Comparison of ENCODE assay signal across 1 cellular context in the genomic region with DNA sequence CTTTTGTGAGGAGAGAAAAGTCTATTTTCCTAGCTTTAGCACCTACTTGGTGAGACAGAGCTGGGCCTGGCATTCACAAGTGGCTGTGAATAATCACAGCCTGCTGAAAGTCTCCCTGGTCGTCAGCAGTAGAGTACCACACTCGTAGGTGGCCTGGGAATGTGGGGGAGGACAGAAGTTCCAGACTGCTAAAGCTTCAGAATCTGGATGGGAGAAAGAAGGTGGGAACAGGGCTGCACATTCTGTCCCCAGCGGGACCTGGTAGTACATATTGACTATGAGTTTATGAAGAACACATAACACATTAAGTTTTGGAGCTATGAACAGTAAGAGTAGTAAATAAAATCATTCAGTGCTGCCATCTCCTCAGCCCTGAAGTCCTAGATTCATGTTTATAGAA.
TF ChIP-seq lines count a peak whose summit lies in the region.

No MANE protein-coding gene starts in this region.

TF ChIP-seq in A549, 52 proteins besides CTCF, POLR2A, EP300 and RAD21:
- TF ChIP-seq POLR2AphosphoS2 (conservative IDR thresholded peaks at IDR 0.05; ENCODE audit: low read length): no peak
- TF ChIP-seq ZC3H11A (IDR thresholded peaks at IDR 0.05): no peak
- no peak for TF ChIP-seq CHD2 (IDR thresholded peaks at IDR 0.05; ENCODE audit: low read length, partially characterized antibody)
- TF ChIP-seq NFE2L2 (conservative IDR thresholded peaks at IDR 0.05; ENCODE audit: low read length): no peak
- TF ChIP-seq, protein P1, sequence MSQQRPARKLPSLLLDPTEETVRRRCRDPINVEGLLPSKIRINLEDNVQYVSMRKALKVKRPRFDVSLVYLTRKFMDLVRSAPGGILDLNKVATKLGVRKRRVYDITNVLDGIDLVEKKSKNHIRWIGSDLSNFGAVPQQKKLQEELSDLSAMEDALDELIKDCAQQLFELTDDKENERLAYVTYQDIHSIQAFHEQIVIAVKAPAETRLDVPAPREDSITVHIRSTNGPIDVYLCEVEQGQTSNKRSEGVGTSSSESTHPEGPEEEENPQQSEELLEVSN (IDR thresholded peaks at IDR 0.05; ENCODE audit: borderline replicate concordance, low read depth): no peak
- TF ChIP-seq TP53 (CRISPR knock-in tag; IDR thresholded peaks at IDR 0.05): no peak
- no peak for TF ChIP-seq MAZ (IDR thresholded peaks at IDR 0.05; ENCODE audit: borderline replicate concordance, low read depth, low read length)
- no peak for TF ChIP-seq NPAS2 (CRISPR knock-in tag; IDR thresholded peaks at IDR 0.05; ENCODE audit: borderline replicate concordance)
- no peak for TF ChIP-seq CHD4 (IDR thresholded peaks at IDR 0.05; ENCODE audit: borderline replicate concordance)
- TF ChIP-seq, protein P2, sequence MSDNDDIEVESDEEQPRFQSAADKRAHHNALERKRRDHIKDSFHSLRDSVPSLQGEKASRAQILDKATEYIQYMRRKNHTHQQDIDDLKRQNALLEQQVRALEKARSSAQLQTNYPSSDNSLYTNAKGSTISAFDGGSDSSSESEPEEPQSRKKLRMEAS (IDR thresholded peaks at IDR 0.05): no peak
- TF ChIP-seq, protein P3, sequence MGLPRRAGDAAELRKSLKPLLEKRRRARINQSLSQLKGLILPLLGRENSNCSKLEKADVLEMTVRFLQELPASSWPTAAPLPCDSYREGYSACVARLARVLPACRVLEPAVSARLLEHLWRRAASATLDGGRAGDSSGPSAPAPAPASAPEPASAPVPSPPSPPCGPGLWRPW (IDR thresholded peaks at IDR 0.05): no peak
- no peak for TF ChIP-seq ESRRA (IDR thresholded peaks at IDR 0.05; ENCODE audit: borderline replicate concordance, low read length)
- TF ChIP-seq, protein P4, sequence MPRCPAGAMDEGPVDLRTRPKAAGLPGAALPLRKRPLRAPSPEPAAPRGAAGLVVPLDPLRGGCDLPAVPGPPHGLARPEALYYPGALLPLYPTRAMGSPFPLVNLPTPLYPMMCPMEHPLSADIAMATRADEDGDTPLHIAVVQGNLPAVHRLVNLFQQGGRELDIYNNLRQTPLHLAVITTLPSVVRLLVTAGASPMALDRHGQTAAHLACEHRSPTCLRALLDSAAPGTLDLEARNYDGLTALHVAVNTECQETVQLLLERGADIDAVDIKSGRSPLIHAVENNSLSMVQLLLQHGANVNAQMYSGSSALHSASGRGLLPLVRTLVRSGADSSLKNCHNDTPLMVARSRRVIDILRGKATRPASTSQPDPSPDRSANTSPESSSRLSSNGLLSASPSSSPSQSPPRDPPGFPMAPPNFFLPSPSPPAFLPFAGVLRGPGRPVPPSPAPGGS (IDR thresholded peaks at IDR 0.05): no peak
